Comparison of ENCODE assay signal across 1 cellular context in genomic region chr11:68524213-68524612, GRCh38.
TF ChIP-seq lines count a peak whose summit lies in the region.

No MANE protein-coding gene starts in this region.

TF ChIP-seq in WTC11, 78 proteins besides CTCF, POLR2A, EP300 and RAD21 (continued from another document):
- no peak for TF ChIP-seq ZNF532 (CRISPR knock-in tag; IDR thresholded peaks at IDR 0.05; ENCODE audit: borderline replicate concordance)
TF ChIP-seq in WTC11: peak in this region for 0.
